ENCODE assay signal across 15 cellular contexts in genomic region chr17:39736319-39737165, GRCh38. TPM values are rescaled to one million over a fixed set of nuclear protein-coding genes. Genes with fewer than 3 reads are reported as not detected.
DNase-seq lines count a peak whose midpoint lies in the region; ATAC-seq and TF ChIP-seq lines count a peak whose summit lies in the region.
"Had no signal": no experiment of that assay in that cellular context is flagged by ENCODE, and none has a peak within 500 bp of the region (broad histone marks: within the 10 kb centered on the region; RNA-seq: fewer than 3 reads in every experiment).

No MANE protein-coding gene starts in this region.

- H2BK12ac ChIP-seq in mesenchymal stem cell (ENCODE audit: low read length in 2 of 2): no peak overlapping the region

- no peaks in the 10 kb centered on the region for H3K9me3 ChIP-seq in right lobe of liver
- H3K9me3 ChIP-seq in upper lobe of right lung: no peaks in the 10 kb centered on the region
- H3K9me3 ChIP-seq in mesenchymal stem cell (ENCODE audit: control insufficient read depth, low read length): no peaks in the 10 kb centered on the region
- H3K9me3 ChIP-seq: gastroesophageal sphincter had no signal

- H3K4me1 ChIP-seq in right lobe of liver (peaks cover 0 to 15% (median 5%) of the 10 kb centered on the region in 4 donors), upper lobe of right lung (peaks cover 14% of the 10 kb centered on the region), mesenchymal stem cell (ENCODE audit: control insufficient read depth, insufficient read depth, low read depth, low read length) (peaks cover 31% of the 10 kb centered on the region)

- no peak overlapping the region for H4K8ac ChIP-seq in mesenchymal stem cell (ENCODE audit: low read length)

- TF ChIP-seq CTCF in VCaP (conservative IDR thresholded peaks at IDR 0.05) (no peak), right lobe of liver (IDR thresholded peaks at IDR 0.05) (no peak), upper lobe of right lung (IDR thresholded peaks at IDR 0.05) (no peak)

- H3K4ac ChIP-seq in mesenchymal stem cell (ENCODE audit: low read depth in 1 of 2, low read length in 2 of 2): no peak overlapping the region

- 58% methylated on average over 6 of the region's 10 CpGs for WGBS in right lobe of liver (ENCODE audit: insufficient coverage, low coverage, low lambda C conversion rate, missing lambda C conversion rate)
- WGBS in mesenchymal stem cell: 74% methylated on average over 10 of the region's 10 CpGs

- H3K4me3 ChIP-seq in right lobe of liver (peak overlapping the region in 2 of 3 donors; percentile 72 to 82), upper lobe of right lung (peak overlapping the region; percentile 53), mesenchymal stem cell (ENCODE audit: insufficient read depth in 1 of 2, low read depth in 1 of 2, low read length in 2 of 2) (no peak overlapping the region)
- H3K4me3 ChIP-seq: gastroesophageal sphincter had no signal

- DNase-seq in DMS 273 (lab: John Stamatoyannopoulos, UW; ENCODE audit: unreplicated experiment) (peak; percentile 23), DMS 273 treated with DMSO at 0.1 percent for 48 hours (lab: John Stamatoyannopoulos, UW) (no peak), right lobe of liver (no peak), upper lobe of right lung (peak; percentile 79), EL (no peak), mesenchymal stem cell (no peak), NCI-H1436 (lab: John Stamatoyannopoulos, UW) (no peak)
- DNase-seq: 8988T; activated CD8-positive, alpha-beta memory T cell treated with anti-CD3 and anti-CD28 coated beads for 24 hours; activated naive CD4-positive, alpha-beta T cell treated with Interleukin-2 at 50 U/mL for 16 hours; effector memory CD8-positive, alpha-beta T cell; NCI-H2171 had no signal

- H3K36me3 ChIP-seq in right lobe of liver (no peaks in the 10 kb centered on the region), upper lobe of right lung (no peaks in the 10 kb centered on the region), mesenchymal stem cell (ENCODE audit: control insufficient read depth in 1 of 2, insufficient read depth in 2 of 2, low read depth in 1 of 2, low read length in 2 of 2) (no peaks in the 10 kb centered on the region)
- H3K36me3 ChIP-seq: gastroesophageal sphincter had no signal

- H3K14ac ChIP-seq in mesenchymal stem cell (ENCODE audit: low read length in 2 of 2): no peak overlapping the region

- no peak overlapping the region for H3K9ac ChIP-seq in mesenchymal stem cell (ENCODE audit: low read length)

- peak overlapping the region; percentile 97 for H3K27ac ChIP-seq in VCaP
- peak overlapping the region in 2 of 3 donors; percentile 94 for H3K27ac ChIP-seq in right lobe of liver
- H3K27ac ChIP-seq in upper lobe of right lung: peak overlapping the region; percentile 74
- H3K27ac ChIP-seq in mesenchymal stem cell (ENCODE audit: low read length, poor library complexity, severe bottlenecking): no peak overlapping the region
- H3K27ac ChIP-seq: gastroesophageal sphincter had no signal

- no peak overlapping the region for H2BK5ac ChIP-seq in mesenchymal stem cell (ENCODE audit: low read depth, low read length, poor library complexity, severe bottlenecking)

- TF ChIP-seq POLR2A in right lobe of liver (IDR thresholded peaks at IDR 0.05): no peak

- H3K4me2 ChIP-seq in mesenchymal stem cell (ENCODE audit: low read length, poor library complexity, severe bottlenecking): no peak overlapping the region

- H2AFZ ChIP-seq in mesenchymal stem cell (ENCODE audit: low read depth, low read length): no peak overlapping the region

- no peak overlapping the region for H2AK5ac ChIP-seq in mesenchymal stem cell (ENCODE audit: low read length, severe bottlenecking)

- H3K79me1 ChIP-seq in mesenchymal stem cell (replicated peaks; ENCODE audit: low read length, poor library complexity, severe bottlenecking): peaks cover 13% of the 10 kb centered on the region

- H3K18ac ChIP-seq in mesenchymal stem cell (ENCODE audit: low read depth in 1 of 2, low read length in 2 of 2): no peak overlapping the region

- H2BK15ac ChIP-seq in mesenchymal stem cell (ENCODE audit: low read depth, poor library complexity, severe bottlenecking): no peak overlapping the region

- no peak overlapping the region for H3K23ac ChIP-seq in mesenchymal stem cell (ENCODE audit: low read length in 2 of 2)

- H2BK120ac ChIP-seq in mesenchymal stem cell (ENCODE audit: low read depth, low read length): no peak overlapping the region

- ATAC-seq in right lobe of liver (no peak), upper lobe of right lung (peak; percentile 33)
- ATAC-seq: effector memory CD8-positive, alpha-beta T cell; gastroesophageal sphincter; natural killer cell treated with Interleukin-12 subunit alpha and Interleukin-12 subunit beta and Interleukin-15 and Interleukin-18, amount 100 ng/mL, for 72 hours had no signal

- intact Hi-C loops in right lobe of liver (cut with DNase I): no loop called here
- intact Hi-C loops in upper lobe of right lung (cut with DNase I): no loop called here

- no peak overlapping the region for H4K91ac ChIP-seq in mesenchymal stem cell (ENCODE audit: low read length)

- H3K27me3 ChIP-seq in right lobe of liver: no peaks in the 10 kb centered on the region
- H3K27me3 ChIP-seq in upper lobe of right lung: peaks cover 32% of the 10 kb centered on the region
- H3K27me3 ChIP-seq in mesenchymal stem cell (ENCODE audit: control insufficient read depth in 1 of 2, insufficient read depth in 1 of 2, low read length in 2 of 2): peaks cover 0 to 2% of the 10 kb centered on the region in 2 experiments

RNA-seq across cellular contexts. Expression of gene GRB7, which starts 1.2 kb away (rescaled TPM):
- total RNA-seq in right lobe of liver: 10 to 100 TPM in 2 of 6 experiments, 1 to 10 TPM in 4; 2.1 to 10.9 (median 7.5) TPM
- total RNA-seq in upper lobe of right lung: 25.0 TPM
- polyA plus RNA-seq in mesenchymal stem cell (2013, experiment 1 of 2): 0.18 TPM
- 0.05 TPM for polyA plus RNA-seq in mesenchymal stem cell (2013, experiment 2 of 2)

RNA-seq across cellular contexts. Expression of gene MIEN1, which starts 6.2 kb away (rescaled TPM):
- total RNA-seq in right lobe of liver: 10 to 100 TPM; 23.1 to 61.6 (median 29.0) TPM
- 48.5 TPM for total RNA-seq in upper lobe of right lung
- 91.2 TPM for polyA plus RNA-seq in mesenchymal stem cell (2013, experiment 1 of 2)
- polyA plus RNA-seq in mesenchymal stem cell (2013, experiment 2 of 2): 95.9 TPM

RNA-seq across cellular contexts. Expression of gene ERBB2, which starts 36.7 kb away (rescaled TPM):
- total RNA-seq in right lobe of liver (10 to 100 TPM in 5 of 6 experiments, 1 to 10 TPM in 1; 8.9 to 40.4 (median 26.2) TPM), upper lobe of right lung (97.5 TPM)
- polyA plus RNA-seq in mesenchymal stem cell (2013, experiment 1 of 2): 26.2 TPM
- polyA plus RNA-seq in mesenchymal stem cell (2013, experiment 2 of 2): 25.3 TPM

RNA-seq across cellular contexts. Expression of gene PGAP3, which starts 48.7 kb away (rescaled TPM):
- total RNA-seq in right lobe of liver (10 to 100 TPM in 5 of 6 experiments, 1 to 10 TPM in 1; 9.7 to 25.7 (median 18.3) TPM), upper lobe of right lung (24.5 TPM)
- 6.1 TPM for polyA plus RNA-seq in mesenchymal stem cell (2013, experiment 1 of 2)
- polyA plus RNA-seq in mesenchymal stem cell (2013, experiment 2 of 2): 5.9 TPM

Comparison
In these comparisons a context has a peak if more than half of its experiments do, and no peak if none do; other contexts are left out.
1. DNase-seq: peak in DMS 273 (single experiment) and upper lobe of right lung (single experiment); none in DMS 273 treated with DMSO at 0.1 percent for 48 hours (single experiment), right lobe of liver (0 of 3), EL (single experiment), mesenchymal stem cell (single experiment) and NCI-H1436 (single experiment).
2. H3K4me3 ChIP-seq: peak in right lobe of liver (2 of 3) and upper lobe of right lung (single experiment); none in mesenchymal stem cell (0 of 2).